Comparison of ENCODE assay signal across 1 cellular context in genomic region chr7:140402178-140402835, GRCh38.
TF ChIP-seq lines count a peak whose summit lies in the region.

No MANE protein-coding gene starts in this region.

TF ChIP-seq in WTC11, 78 proteins besides CTCF, POLR2A, EP300 and RAD21 (continued from another document):
- TF ChIP-seq ZBTB21 (CRISPR knock-in tag; IDR thresholded peaks at IDR 0.05; ENCODE audit: borderline replicate concordance) (no peak), EMX1 (CRISPR knock-in tag; IDR thresholded peaks at IDR 0.05) (no peak), MYBL2 (CRISPR knock-in tag; IDR thresholded peaks at IDR 0.05) (no peak), SOX15 (CRISPR knock-in tag; IDR thresholded peaks at IDR 0.05) (no peak), HMGA2 (CRISPR knock-in tag; IDR thresholded peaks at IDR 0.05) (no peak)
TF ChIP-seq in WTC11: peak in this region for 0.
